In genomic region chr11:2261436-2262230, GRCh38 we compare ENCODE assay signal across 20 cellular contexts. TPM values are rescaled to one million over a fixed set of nuclear protein-coding genes. Genes with fewer than 3 reads are reported as not detected.
"Had no signal": no experiment of that assay in that cellular context is flagged by ENCODE, and none has a peak within 500 bp of the region (broad histone marks: within the 10 kb centered on the region; RNA-seq: fewer than 3 reads in every experiment).

No MANE protein-coding gene starts in this region.

- H3K27ac Mint-ChIP-seq: activated CD4-positive, alpha-beta T cell treated with anti-CD3 and anti-CD28 coated beads, Interleukin-2, amount 10 ng/mL, durations not matched to agents 24 days and 14 days; activated naive CD8-positive, alpha-beta T cell treated with anti-CD3 and anti-CD28 coated beads for 36 hours; activated T-helper 1 cell treated with anti-CD3 and anti-CD28 coated beads, Interleukin-12 subunit alpha, Interleukin-12 subunit beta, Interleukin-2, Interleukin-4 antibody, amounts not matched to agents 30 ng/mL and 10 ng/mL and 1 ng/mL, durations not matched to agents 14 hours and 24 hours and 36 hours; effector memory CD8-positive, alpha-beta T cell; mesothelial cell of epicardium; nephron had no signal

- DNase-seq: activated naive CD4-positive, alpha-beta T cell; activated naive CD8-positive, alpha-beta T cell treated with anti-CD3 and anti-CD28 coated beads for 36 hours; activated T-cell treated with anti-CD3 and anti-CD28 coated beads for 4 hours; amniotic stem cell; effector memory CD8-positive, alpha-beta T cell; foreskin fibroblast; hippocampal formation; occipital lobe; stimulated activated CD4-positive, alpha-beta T cell treated with anti-CD3 and anti-CD28 coated beads, Interleukin-2, amount 100 ng/mL, for 48 hours; stimulated activated naive CD8-positive, alpha-beta T cell treated with anti-CD3 and anti-CD28 coated beads, Interleukin-15, amount 100 ng/mL, for 72 hours; T-helper 1 cell; T1000 had no signal

- H3K27me3 Mint-ChIP-seq: activated CD4-positive, alpha-beta T cell treated with anti-CD3 and anti-CD28 coated beads, Interleukin-2, amount 10 ng/mL, durations not matched to agents 24 days and 14 days; activated naive CD8-positive, alpha-beta T cell treated with anti-CD3 and anti-CD28 coated beads for 36 hours; effector memory CD8-positive, alpha-beta T cell; stimulated activated naive CD8-positive, alpha-beta T cell treated with anti-CD3 and anti-CD28 coated beads, Interleukin-15, amount 100 ng/mL, for 72 hours had no signal

- H3K36me3 Mint-ChIP-seq: activated naive CD8-positive, alpha-beta T cell treated with anti-CD3 and anti-CD28 coated beads for 36 hours; mesothelial cell of epicardium; type B pancreatic cell had no signal

- H3K4me3 Mint-ChIP-seq: activated CD4-positive, alpha-beta T cell treated with anti-CD3 and anti-CD28 coated beads, Interleukin-2, amount 10 ng/mL, durations not matched to agents 24 days and 14 days; activated naive CD8-positive, alpha-beta T cell treated with anti-CD3 and anti-CD28 coated beads for 36 hours; activated T-helper 1 cell treated with anti-CD3 and anti-CD28 coated beads, Interleukin-12 subunit alpha, Interleukin-12 subunit beta, Interleukin-2, Interleukin-4 antibody, amounts not matched to agents 30 ng/mL and 10 ng/mL and 1 ng/mL, durations not matched to agents 14 hours and 24 hours and 36 hours; effector memory CD8-positive, alpha-beta T cell; mesothelial cell of epicardium; nephron; stimulated activated naive CD8-positive, alpha-beta T cell treated with anti-CD3 and anti-CD28 coated beads, Interleukin-15, amount 100 ng/mL, for 72 hours; type B pancreatic cell had no signal

- H3K9me3 Mint-ChIP-seq: activated CD4-positive, alpha-beta T cell treated with anti-CD3 and anti-CD28 coated beads, Interleukin-2, amount 10 ng/mL, durations not matched to agents 24 days and 14 days; activated naive CD8-positive, alpha-beta T cell treated with anti-CD3 and anti-CD28 coated beads for 36 hours; activated T-helper 1 cell treated with anti-CD3 and anti-CD28 coated beads, Interleukin-12 subunit alpha, Interleukin-12 subunit beta, Interleukin-2, Interleukin-4 antibody, amounts not matched to agents 30 ng/mL and 10 ng/mL and 1 ng/mL, durations not matched to agents 14 hours and 24 hours and 36 hours; effector memory CD8-positive, alpha-beta T cell; mesothelial cell of epicardium; nephron; stimulated activated naive CD8-positive, alpha-beta T cell treated with anti-CD3 and anti-CD28 coated beads, Interleukin-15, amount 100 ng/mL, for 72 hours; type B pancreatic cell had no signal

- H3K4me1 Mint-ChIP-seq: nephron had no signal

- ATAC-seq: effector memory CD8-positive, alpha-beta T cell; stimulated activated naive CD8-positive, alpha-beta T cell treated with anti-CD3 and anti-CD28 coated beads, Interleukin-15, amount 100 ng/mL, for 72 hours had no signal

RNA-seq across cellular contexts. Expression of gene ASCL2, which starts 8.8 kb away (rescaled TPM):
- total RNA-seq: dermis microvascular lymphatic vessel endothelial cell, skeletal muscle tissue had no signal

RNA-seq across cellular contexts. Expression of gene C11orf21, which starts 40.1 kb away (rescaled TPM):
- total RNA-seq: dermis microvascular lymphatic vessel endothelial cell, lung microvascular endothelial cell had no signal

RNA-seq across cellular contexts. Expression of gene TSPAN32, which starts 40.2 kb away (rescaled TPM):
- total RNA-seq: dermis microvascular lymphatic vessel endothelial cell, lung microvascular endothelial cell, occipital lobe had no signal
